In the genomic region with DNA sequence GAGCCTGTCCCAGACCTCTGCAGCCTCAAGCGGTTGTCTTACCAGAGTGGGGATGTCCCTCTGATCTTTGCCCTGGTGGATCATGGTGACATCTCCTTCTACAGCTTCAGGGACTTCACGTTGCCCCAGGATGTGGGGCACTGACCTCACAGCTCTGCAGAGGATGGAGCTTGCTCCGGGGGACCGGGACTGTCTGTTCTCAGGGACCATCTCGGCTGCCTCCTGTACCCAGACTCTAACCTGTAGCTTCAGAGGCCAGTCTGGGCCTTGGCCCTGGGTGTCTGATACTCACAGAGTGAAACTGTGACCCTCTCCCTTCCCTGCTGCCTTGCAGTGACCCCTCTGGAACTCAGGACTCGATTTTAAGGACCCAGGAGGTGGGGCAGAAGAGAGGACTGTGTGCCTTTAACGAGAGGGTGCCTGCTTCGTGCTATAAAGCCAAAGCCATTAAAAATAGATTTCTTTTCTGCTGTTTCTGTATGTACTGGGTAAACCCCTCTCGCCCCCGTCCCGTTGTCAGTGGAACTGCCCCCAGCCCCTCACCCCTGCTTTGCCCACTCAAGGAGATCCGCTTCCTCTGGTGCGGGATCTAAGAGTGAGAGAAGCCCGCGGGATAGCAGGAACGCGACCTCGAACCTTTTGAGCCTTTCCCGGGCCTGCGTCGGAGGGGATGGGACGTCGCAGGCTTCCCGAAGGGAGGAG, we compare ENCODE assay signal across 8 cellular contexts. TPM values are rescaled to one million over a fixed set of nuclear protein-coding genes. Genes with fewer than 3 reads are reported as not detected.
DNase-seq lines count a peak whose midpoint lies in the region; ATAC-seq, FAIRE-seq and TF ChIP-seq lines count a peak whose summit lies in the region.

No MANE protein-coding gene starts in this region.

- peaks cover 0 to 7% (median 5%) of the 10 kb centered on the region in 3 donors for H3K4me1 Mint-ChIP-seq in IgD-negative memory B cell
- peaks cover 23 to 33% of the 10 kb centered on the region in 2 donors for H3K4me1 Mint-ChIP-seq in immature natural killer cell
- peaks cover 9% of the 10 kb centered on the region for H3K4me1 Mint-ChIP-seq in stimulated activated effector memory CD8-positive, alpha-beta T cell treated with anti-CD3 and anti-CD28 coated beads, Interleukin-12 subunit alpha, Interleukin-12 subunit beta, amount 100 ng/mL, for 72 hours

- intact Hi-C loops in adrenal gland (cut with DNase I), result no loop called here

- peak overlapping the region in 2 of 3 donors; percentile 35 to 69 for H3K27ac Mint-ChIP-seq in IgD-negative memory B cell
- peak overlapping the region; percentile 56 to 86 (median 70) for H3K27ac Mint-ChIP-seq in immature natural killer cell
- no peak overlapping the region for H3K27ac Mint-ChIP-seq in stimulated activated effector memory CD8-positive, alpha-beta T cell treated with anti-CD3 and anti-CD28 coated beads, Interleukin-12 subunit alpha, Interleukin-12 subunit beta, amount 100 ng/mL, for 72 hours

- H3K4me1 ChIP-seq in adrenal gland (replicated peaks in 1 of 2), result peaks cover 12 to 15% of the 10 kb centered on the region in 2 donors

- 20 to 29% (median 25%) methylated on average over 15 to 24 of the region's 24 CpGs for WGBS in adrenal gland, 4 donors

- H3K4me3 Mint-ChIP-seq in IgD-negative memory B cell (peak overlapping the region; percentile 74 to 83 (median 82)), immature natural killer cell (peak overlapping the region; percentile 35 to 77 (median 71))
- peak overlapping the region; percentile 78 for H3K4me3 Mint-ChIP-seq in stimulated activated effector memory CD8-positive, alpha-beta T cell treated with anti-CD3 and anti-CD28 coated beads, Interleukin-12 subunit alpha, Interleukin-12 subunit beta, amount 100 ng/mL, for 72 hours

- no peaks in the 10 kb centered on the region for H3K9me3 Mint-ChIP-seq in IgD-negative memory B cell
- H3K9me3 Mint-ChIP-seq in immature natural killer cell, result no peaks in the 10 kb centered on the region
- H3K9me3 Mint-ChIP-seq in stimulated activated effector memory CD8-positive, alpha-beta T cell treated with anti-CD3 and anti-CD28 coated beads, Interleukin-12 subunit alpha, Interleukin-12 subunit beta, amount 100 ng/mL, for 72 hours, result no peaks in the 10 kb centered on the region

- H3K27me3 Mint-ChIP-seq in IgD-negative memory B cell (no peaks in the 10 kb centered on the region), immature natural killer cell (ENCODE audit: low read depth in 3 of 3) (peaks cover 0 to 5% (median 0%) of the 10 kb centered on the region in 3 donors)

- no peaks in the 10 kb centered on the region for H3K9me3 ChIP-seq in adrenal gland (replicated peaks in 1 of 3)

- TF ChIP-seq CTCF in adrenal gland (IDR thresholded peaks at IDR 0.05), result no peak

- no peak for FAIRE-seq in HTR-8/SVneo (lab: Jason Lieb, UNC)

- H3K27me3 ChIP-seq in adrenal gland, result no peaks in the 10 kb centered on the region

- H3K36me3 ChIP-seq in adrenal gland (replicated peaks in 1 of 2), result peaks cover 0 to 24% of the 10 kb centered on the region in 2 donors

- no peak for TF ChIP-seq POLR2A in adrenal gland (IDR thresholded peaks at IDR 0.05)

- no peak for ATAC-seq in stimulated activated effector memory CD8-positive, alpha-beta T cell treated with anti-CD3 and anti-CD28 coated beads, Interleukin-12 subunit alpha, Interleukin-12 subunit beta, amount 100 ng/mL, for 72 hours
- ATAC-seq in GM19397 (IDR thresholded peaks at IDR 0.05; ENCODE audit: unreplicated experiment) (no peak), HG03520 (IDR thresholded peaks at IDR 0.05; ENCODE audit: unreplicated experiment) (no peak)

- H3K27ac ChIP-seq in adrenal gland, result peak overlapping the region in 4 of 5 donors; percentile 47 to 81 (median 70)

- DNase-seq in adrenal gland (peak in 1 of 7 donors; percentile 69), immature natural killer cell (peak in 1 of 3 donors; percentile 11), NCI-H187 (lab: John Stamatoyannopoulos, UW) (no peak), HTR-8/SVneo (ENCODE audit: insufficient read length, low spot score) (no peak)
- DNase-seq in stimulated activated effector memory CD8-positive, alpha-beta T cell treated with anti-CD3 and anti-CD28 coated beads, Interleukin-12 subunit alpha, Interleukin-12 subunit beta, amount 100 ng/mL, for 72 hours (ENCODE audit: low spot score in 2 of 2), result no peak

- H3K36me3 Mint-ChIP-seq in IgD-negative memory B cell (peaks cover 2% of the 10 kb centered on the region), immature natural killer cell (peaks cover 8 to 20% (median 13%) of the 10 kb centered on the region in 3 donors)
- H3K36me3 Mint-ChIP-seq in stimulated activated effector memory CD8-positive, alpha-beta T cell treated with anti-CD3 and anti-CD28 coated beads, Interleukin-12 subunit alpha, Interleukin-12 subunit beta, amount 100 ng/mL, for 72 hours, result peaks cover 51% of the 10 kb centered on the region

- H3K4me3 ChIP-seq in adrenal gland, result peak overlapping the region in 2 of 4 donors; percentile 62 to 71

RNA-seq across cellular contexts. Expression of a gene that starts 1.1 kb away (rescaled TPM):
- 21.8 TPM for polyA plus RNA-seq in IgD-negative memory B cell
- 10 to 100 TPM in 7 of 8 donors, 1 to 10 TPM in 1; 9.9 to 40.5 (median 23.8) TPM for total RNA-seq in adrenal gland
- 10 to 100 TPM in 2 of 3 donors, 1 to 10 TPM in 1; 1.2 to 90.3 (median 51.4) TPM for polyA plus RNA-seq in adrenal gland
- polyA plus RNA-seq in immature natural killer cell, result 100 to 1,000 TPM in 1 of 3 donors, 10 to 100 TPM in 2; 81.2 to 137 (median 84.4) TPM

RNA-seq across cellular contexts. Expression of a gene that starts 8.1 kb away (rescaled TPM):
- polyA plus RNA-seq in IgD-negative memory B cell (34.9 TPM), adrenal gland (10 to 100 TPM; 17.9 to 67.8 (median 56.0) TPM), immature natural killer cell (100 to 1,000 TPM; 205 to 238 (median 209) TPM)
- total RNA-seq in adrenal gland, result 10 to 100 TPM; 18.6 to 30.3 (median 25.6) TPM

RNA-seq across cellular contexts. Expression of a gene that starts 9.1 kb away (rescaled TPM):
- polyA plus RNA-seq in IgD-negative memory B cell (not detected), adrenal gland (10 to 100 TPM; 10.1 to 43.2 (median 28.3) TPM), immature natural killer cell (not detected)
- total RNA-seq in adrenal gland, result 10 to 100 TPM; 26.6 to 90.8 (median 48.7) TPM

Comparison
In these comparisons a context has a peak if more than half of its experiments do, and no peak if none do; other contexts are left out.
1. RNA of a gene that starts 9.1 kb away (polyA plus RNA-seq): 10.1 to 43.2 TPM in adrenal gland; not detected in IgD-negative memory B cell (single experiment) and not detected in immature natural killer cell; every median in the first group is over 10 times any median in the second.
2. Peak in every context shown above with its lines, with median percentiles within 50 percentile points of each other: H3K4me3 Mint-ChIP-seq.